In genomic region chr3:129383292-129383860, GRCh38 we compare ENCODE assay signal across 8 cellular contexts. TPM values are rescaled to one million over a fixed set of nuclear protein-coding genes. Genes with fewer than 3 reads are reported as not detected.
DNase-seq lines count a peak whose midpoint lies in the region; ATAC-seq lines count a peak whose summit lies in the region.

No MANE protein-coding gene starts in this region.

- H3K4me3 Mint-ChIP-seq in activated CD4-positive, alpha-beta T cell treated with anti-CD3 and anti-CD28 coated beads, Interleukin-2, amount 10 ng/mL, durations not matched to agents 7 days and 5 days: no peak overlapping the region

- H3K4ac ChIP-seq in mesenchymal stem cell (ENCODE audit: low read depth in 1 of 2, low read length in 2 of 2): no peak overlapping the region

- no peak overlapping the region for H3K4me2 ChIP-seq in mesenchymal stem cell (ENCODE audit: low read length, poor library complexity, severe bottlenecking)

- no peak overlapping the region for H3K18ac ChIP-seq in mesenchymal stem cell (ENCODE audit: low read depth in 1 of 2, low read length in 2 of 2)

- no peak overlapping the region for H2BK5ac ChIP-seq in mesenchymal stem cell (ENCODE audit: low read depth, low read length, poor library complexity, severe bottlenecking)

- 65% methylated on average over 6 of the region's 6 CpGs for WGBS in mesenchymal stem cell

- no peak overlapping the region for H2BK15ac ChIP-seq in mesenchymal stem cell (ENCODE audit: low read depth, poor library complexity, severe bottlenecking)

- H2BK12ac ChIP-seq in mesenchymal stem cell (ENCODE audit: low read length in 2 of 2): no peak overlapping the region

- H2AFZ ChIP-seq in mesenchymal stem cell (ENCODE audit: low read depth, low read length): no peak overlapping the region

- H3K23ac ChIP-seq in mesenchymal stem cell (ENCODE audit: low read length in 2 of 2): no peak overlapping the region

- H3K27ac ChIP-seq in mesenchymal stem cell (ENCODE audit: low read length, poor library complexity, severe bottlenecking): no peak overlapping the region

- no peaks in the 10 kb centered on the region for H3K9me3 ChIP-seq in mesenchymal stem cell (ENCODE audit: control insufficient read depth, low read length)

- H3K4me1 ChIP-seq in mesenchymal stem cell (ENCODE audit: control insufficient read depth, insufficient read depth, low read depth, low read length): peaks cover 8% of the 10 kb centered on the region

- H4K91ac ChIP-seq in mesenchymal stem cell (ENCODE audit: low read length): no peak overlapping the region

- peaks cover 7% of the 10 kb centered on the region for H3K9me3 Mint-ChIP-seq in activated CD4-positive, alpha-beta T cell treated with anti-CD3 and anti-CD28 coated beads, Interleukin-2, amount 10 ng/mL, durations not matched to agents 7 days and 5 days

- no peaks in the 10 kb centered on the region for H3K27me3 ChIP-seq in mesenchymal stem cell (ENCODE audit: control insufficient read depth in 1 of 2, insufficient read depth in 1 of 2, low read length in 2 of 2)

- H3K14ac ChIP-seq in mesenchymal stem cell (ENCODE audit: low read length in 2 of 2): no peak overlapping the region

- CTCF ChIA-PET in activated CD4-positive, alpha-beta T cell treated with anti-CD3 and anti-CD28 coated beads, Interleukin-2, amount 10 ng/mL, durations not matched to agents 7 days and 5 days (lab: Charles Lee): interaction anchor here (0.6 to 2.0 kb wide), 9 partner anchors 10 to 439 kb away, joined by 3 to 7 read pairs (median 4); partner anchors contain the start of gene MBD4

- H3K27me3 Mint-ChIP-seq in activated CD4-positive, alpha-beta T cell treated with anti-CD3 and anti-CD28 coated beads, Interleukin-2, amount 10 ng/mL, durations not matched to agents 7 days and 5 days: no peaks in the 10 kb centered on the region

- no peaks in the 10 kb centered on the region for H3K4me1 Mint-ChIP-seq in activated CD4-positive, alpha-beta T cell treated with anti-CD3 and anti-CD28 coated beads, Interleukin-2, amount 10 ng/mL, durations not matched to agents 7 days and 5 days

- ATAC-seq in GM18867 (IDR thresholded peaks at IDR 0.05; ENCODE audit: unreplicated experiment) (peak; percentile 86), HG03175 (IDR thresholded peaks at IDR 0.05; ENCODE audit: unreplicated experiment) (peak; percentile 93)

- no peak overlapping the region for H2BK120ac ChIP-seq in mesenchymal stem cell (ENCODE audit: low read depth, low read length)

- no peak overlapping the region for H3K9ac ChIP-seq in mesenchymal stem cell (ENCODE audit: low read length)

- H3K27ac Mint-ChIP-seq in activated CD4-positive, alpha-beta T cell treated with anti-CD3 and anti-CD28 coated beads, Interleukin-2, amount 10 ng/mL, durations not matched to agents 7 days and 5 days: no peak overlapping the region

- H3K36me3 ChIP-seq in mesenchymal stem cell (ENCODE audit: control insufficient read depth in 1 of 2, insufficient read depth in 2 of 2, low read depth in 1 of 2, low read length in 2 of 2): peaks cover 9 to 14% of the 10 kb centered on the region in 2 experiments

- no peak overlapping the region for H2AK5ac ChIP-seq in mesenchymal stem cell (ENCODE audit: low read length, severe bottlenecking)

- peak; percentile 51 to 73 for DNase-seq in AML-193 (lab: John Stamatoyannopoulos, UW)
- DNase-seq in NCI-H345 treated with DMSO at 0.1 percent for 48 hours (lab: John Stamatoyannopoulos, UW; ENCODE audit: unreplicated experiment): peak; percentile 4
- peak; percentile 47 for DNase-seq in activated CD4-positive, alpha-beta T cell treated with anti-CD3 and anti-CD28 coated beads, Interleukin-2, amount 10 ng/mL, durations not matched to agents 7 days and 5 days
- peak; percentile 10 for DNase-seq in effector CD8-positive, alpha-beta T cell (lab: John Stamatoyannopoulos, UW)
- peak; percentile 76 for DNase-seq in mesenchymal stem cell
- peak; percentile 5 for DNase-seq in stimulated activated naive CD4-positive, alpha-beta T cell treated with Interleukin-2 at 50 U/mL for 16 hours (lab: John Stamatoyannopoulos, UW)

- no peak overlapping the region for H4K8ac ChIP-seq in mesenchymal stem cell (ENCODE audit: low read length)

- H3K4me3 ChIP-seq in mesenchymal stem cell (ENCODE audit: insufficient read depth in 1 of 2, low read depth in 1 of 2, low read length in 2 of 2): no peak overlapping the region

- peaks cover 21% of the 10 kb centered on the region for H3K36me3 Mint-ChIP-seq in activated CD4-positive, alpha-beta T cell treated with anti-CD3 and anti-CD28 coated beads, Interleukin-2, amount 10 ng/mL, durations not matched to agents 7 days and 5 days (ENCODE audit: low read depth)

- POLR2A ChIA-PET in activated CD4-positive, alpha-beta T cell treated with anti-CD3 and anti-CD28 coated beads, Interleukin-2, amount 10 ng/mL, durations not matched to agents 7 days and 5 days (lab: Charles Lee): interaction anchor here (0.5 kb wide), 1 partner anchor 17 kb away, joined by 6 read pairs; no protein-coding TSS in a partner anchor

- peaks cover 7% of the 10 kb centered on the region for H3K79me1 ChIP-seq in mesenchymal stem cell (replicated peaks; ENCODE audit: low read length, poor library complexity, severe bottlenecking)

RNA-seq across cellular contexts. Expression of gene EFCAB12, which starts 45.1 kb away (rescaled TPM):
- total RNA-seq in activated CD4-positive, alpha-beta T cell treated with anti-CD3 and anti-CD28 coated beads, Interleukin-2, amount 10 ng/mL, durations not matched to agents 7 days and 5 days: under 1 TPM; 0.69 TPM
- 0.39 TPM for polyA plus RNA-seq in mesenchymal stem cell (2013, experiment 1 of 2)
- 0.42 TPM for polyA plus RNA-seq in mesenchymal stem cell (2013, experiment 2 of 2)

RNA-seq across cellular contexts. Expression of gene MBD4, which starts 56.4 kb away (rescaled TPM):
- 10 to 100 TPM; 47.9 to 50.6 TPM for total RNA-seq in activated CD4-positive, alpha-beta T cell treated with anti-CD3 and anti-CD28 coated beads, Interleukin-2, amount 10 ng/mL, durations not matched to agents 7 days and 5 days
- polyA plus RNA-seq in mesenchymal stem cell (2013, experiment 1 of 2): 32.0 TPM
- 31.3 TPM for polyA plus RNA-seq in mesenchymal stem cell (2013, experiment 2 of 2)

RNA-seq across cellular contexts. Expression of gene IFT122, which starts 56.6 kb away (rescaled TPM):
- total RNA-seq in activated CD4-positive, alpha-beta T cell treated with anti-CD3 and anti-CD28 coated beads, Interleukin-2, amount 10 ng/mL, durations not matched to agents 7 days and 5 days: 10 to 100 TPM; 24.9 to 27.2 TPM
- 8.0 TPM for polyA plus RNA-seq in mesenchymal stem cell (2013, experiment 1 of 2)
- polyA plus RNA-seq in mesenchymal stem cell (2013, experiment 2 of 2): 8.2 TPM

Comparison
In these comparisons a context has a peak if more than half of its experiments do, and no peak if none do; other contexts are left out.
1. DNase-seq: peak in every context shown above with its lines; median percentile 76 in mesenchymal stem cell; 62 in AML-193; 47 in activated CD4-positive, alpha-beta T cell treated with anti-CD3 and anti-CD28 coated beads, Interleukin-2, amount 10 ng/mL, durations not matched to agents 7 days and 5 days; 10 in effector CD8-positive, alpha-beta T cell; 5 in stimulated activated naive CD4-positive, alpha-beta T cell treated with Interleukin-2 at 50 U/mL for 16 hours; 4 in NCI-H345 treated with DMSO at 0.1 percent for 48 hours.